In the genomic region with DNA sequence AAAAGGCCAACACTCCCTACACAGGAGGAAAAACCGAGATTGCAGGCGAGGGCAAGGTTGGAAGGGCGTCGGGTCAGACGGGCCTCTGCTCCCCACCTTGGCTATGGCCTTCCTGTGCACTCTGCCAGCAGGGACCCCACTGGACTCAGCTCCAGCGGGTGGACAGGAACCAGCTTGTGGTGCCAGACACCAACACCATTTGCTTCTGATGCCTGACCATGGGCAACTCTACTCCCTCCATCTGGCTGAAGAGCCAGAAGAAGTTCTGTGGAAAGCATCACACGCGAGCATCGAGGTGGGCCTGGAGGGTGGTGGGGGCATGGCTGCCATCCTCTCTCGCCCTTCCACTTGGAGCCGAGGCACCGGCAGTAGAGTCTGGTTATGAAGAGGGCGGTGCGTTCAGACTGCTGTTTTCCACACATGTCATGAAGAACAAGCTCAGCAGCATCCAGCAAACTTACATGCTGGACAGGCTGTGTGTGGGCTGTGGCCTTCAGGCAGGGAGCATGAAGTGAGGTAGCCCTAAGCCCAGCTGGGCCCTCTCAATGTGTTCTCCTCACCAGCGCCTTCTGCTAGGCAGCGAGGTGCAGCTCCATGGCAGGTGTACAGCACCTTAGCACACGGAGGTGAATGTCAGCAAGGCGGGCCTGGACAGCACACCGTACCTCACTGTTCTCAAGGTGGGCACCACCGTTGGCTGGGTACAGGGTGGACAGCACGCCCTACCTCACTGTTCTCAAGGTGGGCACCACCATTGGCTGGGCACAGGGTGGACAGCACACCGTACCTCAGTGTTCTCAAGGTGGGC, we compare ENCODE assay signal across 14 cellular contexts.
"Had no signal": no experiment of that assay in that cellular context is flagged by ENCODE, and none has a peak within 500 bp of the region (broad histone marks: within the 10 kb centered on the region; RNA-seq: fewer than 3 reads in every experiment).

No MANE protein-coding gene starts in this region.

- H3K4me1 ChIP-seq: lower lobe of right lung, right atrium auricular region, transverse colon had no signal

- H3K9me3 Mint-ChIP-seq: activated CD4-positive, alpha-beta memory T cell treated with anti-CD3 and anti-CD28 coated beads for 36 hours; activated T-helper 17 cell treated with anti-CD3 and anti-CD28 coated beads, Interleukin-2, amount 50 U/mL, for 72 hours had no signal

- H3K4me3 ChIP-seq: dorsolateral prefrontal cortex, lower lobe of right lung, right atrium auricular region, smooth muscle cell, transverse colon had no signal

- H3K27ac Mint-ChIP-seq: activated CD4-positive, alpha-beta memory T cell treated with anti-CD3 and anti-CD28 coated beads for 36 hours; activated naive CD4-positive, alpha-beta T cell treated with anti-CD3 and anti-CD28 coated beads, Interleukin-2, amount 10 ng/mL, durations not matched to agents 7 days and 5 days; activated T-helper 17 cell treated with anti-CD3 and anti-CD28 coated beads, Interleukin-2, amount 50 U/mL, for 72 hours; brain; naive B cell had no signal

- H3K4me3 Mint-ChIP-seq: activated CD4-positive, alpha-beta memory T cell treated with anti-CD3 and anti-CD28 coated beads for 36 hours; activated naive CD4-positive, alpha-beta T cell treated with anti-CD3 and anti-CD28 coated beads, Interleukin-2, amount 10 ng/mL, durations not matched to agents 7 days and 5 days; activated T-helper 17 cell treated with anti-CD3 and anti-CD28 coated beads, Interleukin-2, amount 50 U/mL, for 72 hours; brain; naive B cell had no signal

- H3K27ac ChIP-seq: dorsolateral prefrontal cortex, lower lobe of right lung, neutrophil, right atrium auricular region, transverse colon, VCaP had no signal

- H3K27me3 Mint-ChIP-seq: activated T-helper 17 cell treated with anti-CD3 and anti-CD28 coated beads, Interleukin-2, amount 50 U/mL, for 72 hours; brain; naive B cell had no signal

- H3K27me3 ChIP-seq: dorsolateral prefrontal cortex, right atrium auricular region, transverse colon had no signal

- H3K9me3 ChIP-seq: lower lobe of right lung, neutrophil, right atrium auricular region, transverse colon had no signal

- DNase-seq: amygdala, dorsolateral prefrontal cortex, lower lobe of right lung, midbrain, naive B cell, transverse colon had no signal

- H3K4me1 Mint-ChIP-seq: activated naive CD4-positive, alpha-beta T cell treated with anti-CD3 and anti-CD28 coated beads, Interleukin-2, amount 10 ng/mL, durations not matched to agents 7 days and 5 days; brain had no signal

- H3K36me3 ChIP-seq: lower lobe of right lung, neutrophil, right atrium auricular region, transverse colon had no signal

- H3K36me3 Mint-ChIP-seq: activated CD4-positive, alpha-beta memory T cell treated with anti-CD3 and anti-CD28 coated beads for 36 hours; activated naive CD4-positive, alpha-beta T cell treated with anti-CD3 and anti-CD28 coated beads, Interleukin-2, amount 10 ng/mL, durations not matched to agents 7 days and 5 days; naive B cell had no signal
